In the genomic region with DNA sequence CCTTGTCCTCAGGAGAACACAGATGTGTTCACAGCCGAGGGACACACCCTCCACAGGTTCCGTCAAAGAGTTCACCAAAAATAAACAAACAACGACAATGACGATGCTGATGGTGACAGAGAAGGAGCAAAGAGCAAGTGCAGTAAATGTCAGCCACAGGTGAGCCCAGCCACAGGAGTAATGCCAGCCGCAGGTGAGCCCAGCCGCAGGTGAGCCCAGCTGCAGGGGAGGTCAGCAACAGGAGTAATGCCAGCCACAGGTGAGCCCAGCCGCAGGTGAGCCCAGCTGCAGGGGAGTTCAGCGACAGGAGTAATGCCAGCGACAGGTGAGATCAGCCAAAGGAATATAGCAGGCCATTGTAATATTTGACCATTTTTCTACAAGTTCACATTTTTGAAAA, we compare ENCODE assay signal across 24 cellular contexts.
"Had no signal": no experiment of that assay in that cellular context is flagged by ENCODE, and none has a peak within 500 bp of the region (broad histone marks: within the 10 kb centered on the region; RNA-seq: fewer than 3 reads in every experiment).

No MANE protein-coding gene starts in this region.

- FAIRE-seq: endometrium, keratinocyte had no signal

- H3K27me3 ChIP-seq: ovary, upper lobe of left lung had no signal

- DNase-seq: cortex of kidney; effector memory CD8-positive, alpha-beta T cell; erythroblast; esophagus squamous epithelium; foreskin melanocyte; heart right ventricle; natural killer cell; occipital lobe; ovary; posterior cingulate gyrus; psoas muscle; right cardiac atrium; sigmoid colon; stimulated activated CD4-positive, alpha-beta T cell treated with anti-CD3 and anti-CD28 coated beads, Interleukin-15, amount 100 ng/mL, for 24 hours; stimulated activated CD4-positive, alpha-beta T cell treated with anti-CD3 and anti-CD28 coated beads, Interleukin-2, amount 100 ng/mL, for 48 hours; stimulated activated naive B cell treated with anti-CD40 and anti-IgM and Interleukin-4, amounts not matched to agents 10 μg/mL and 1 μg/mL and 100 μg/mL, for 72 hours; uterus had no signal

- H3K4me3 Mint-ChIP-seq: effector memory CD8-positive, alpha-beta T cell; natural killer cell; stimulated activated naive B cell treated with anti-CD40 and anti-IgM and Interleukin-4, amounts not matched to agents 10 μg/mL and 1 μg/mL and 100 μg/mL, for 72 hours; stimulated activated naive CD8-positive, alpha-beta T cell treated with anti-CD3 and anti-CD28 coated beads, Interleukin-15, Interleukin-2, amounts not matched to agents 100 ng/mL and 50 ng/mL, for 24 hours had no signal

- H3K9me3 ChIP-seq: esophagus squamous epithelium, heart right ventricle, ovary, psoas muscle, sigmoid colon, thoracic aorta, tibial nerve, upper lobe of left lung, uterus had no signal

- ATAC-seq: effector memory CD8-positive, alpha-beta T cell; left lobe of liver; natural killer cell; right cardiac atrium; stimulated activated naive B cell treated with anti-CD40 and anti-IgM and Interleukin-4, amounts not matched to agents 10 μg/mL and 1 μg/mL and 100 μg/mL, for 72 hours had no signal

- H3K4me1 ChIP-seq: esophagus squamous epithelium, psoas muscle, sigmoid colon, tibial nerve, upper lobe of left lung, uterus had no signal

- H3K4me3 ChIP-seq: esophagus squamous epithelium, heart right ventricle, ovary, psoas muscle, sigmoid colon, thoracic aorta, tibial nerve, upper lobe of left lung, uterus had no signal

- H3K9me3 Mint-ChIP-seq: effector memory CD8-positive, alpha-beta T cell had no signal

- H3K36me3 ChIP-seq: esophagus squamous epithelium, heart right ventricle, ovary, sigmoid colon, thoracic aorta, tibial nerve, upper lobe of left lung, uterus had no signal

- H3K27ac ChIP-seq: esophagus squamous epithelium, heart right ventricle, ovary, psoas muscle, sigmoid colon, thoracic aorta, tibial nerve, upper lobe of left lung, uterus had no signal

- H3K36me3 Mint-ChIP-seq: natural killer cell; stimulated activated naive B cell treated with anti-CD40 and anti-IgM and Interleukin-4, amounts not matched to agents 10 μg/mL and 1 μg/mL and 100 μg/mL, for 72 hours had no signal

- H3K27ac Mint-ChIP-seq: effector memory CD8-positive, alpha-beta T cell; natural killer cell; stimulated activated naive B cell treated with anti-CD40 and anti-IgM and Interleukin-4, amounts not matched to agents 10 μg/mL and 1 μg/mL and 100 μg/mL, for 72 hours; stimulated activated naive CD8-positive, alpha-beta T cell treated with anti-CD3 and anti-CD28 coated beads, Interleukin-15, Interleukin-2, amounts not matched to agents 100 ng/mL and 50 ng/mL, for 24 hours had no signal

- H3K4me1 Mint-ChIP-seq: natural killer cell; stimulated activated naive B cell treated with anti-CD40 and anti-IgM and Interleukin-4, amounts not matched to agents 10 μg/mL and 1 μg/mL and 100 μg/mL, for 72 hours had no signal
